32 cellular contexts compared by ENCODE assay signal in the genomic region with DNA sequence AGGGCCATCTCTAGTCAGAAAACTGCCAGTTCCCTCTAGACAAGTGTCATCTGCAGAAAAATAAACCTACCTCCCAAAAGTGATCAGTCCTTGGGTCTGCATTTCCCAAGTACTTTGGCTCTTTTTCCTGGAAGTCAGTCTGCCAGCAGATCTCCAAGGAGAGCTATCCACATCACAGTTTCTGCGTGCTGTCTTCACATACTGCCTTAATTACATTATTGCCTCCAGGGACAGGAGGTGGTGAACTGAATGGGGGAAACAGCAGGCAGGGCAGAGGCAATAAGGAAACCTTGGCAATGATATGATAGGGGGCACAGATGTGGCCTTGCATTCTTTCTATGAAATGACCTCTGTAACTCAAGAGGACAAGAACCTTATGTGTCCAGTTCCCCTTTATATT.
"Had no signal": no experiment of that assay in that cellular context is flagged by ENCODE, and none has a peak within 500 bp of the region (broad histone marks: within the 10 kb centered on the region; RNA-seq: fewer than 3 reads in every experiment).

No MANE protein-coding gene starts in this region.

- H3K27me3 ChIP-seq: SJSA1 had no signal

- DNase-seq: activated CD4-positive, alpha-beta T cell treated with anti-CD3 and anti-CD28 coated beads, Interleukin-2, amount 10 ng/mL, durations not matched to agents 24 days and 14 days; activated CD4-positive, alpha-beta T cell treated with anti-CD3 and anti-CD28 coated beads, Interleukin-2, amount 50 U/mL, for 4 hours; activated CD8-positive, alpha-beta T cell treated with anti-CD3 and anti-CD28 coated beads for 36 hours; activated gamma-delta T cell treated with Interleukin-2 at 50 U/mL for 16 hours; activated naive CD4-positive, alpha-beta T cell treated with anti-CD3 and anti-CD28 coated beads for 36 hours; activated T-cell treated with anti-CD3 and anti-CD28 coated beads for 4 hours; activated T-cell treated with anti-CD3 and anti-CD28 coated beads, Interleukin-2, amount 50 U/mL, for 4 hours; anterior cingulate cortex; caudate nucleus; cerebellar nuclear complex; Karpas-422; KBM-7; NCI-H1105; NCI-H1417 treated with DMSO at 0.1 percent for 48 hours; NCI-H187 treated with DMSO at 0.1 percent for 48 hours; NCI-H2081; NCI-H2171 treated with DMSO at 0.1 percent for 48 hours; NCI-H226; NCI-H446 treated with DMSO at 0.1 percent for 48 hours; NCI-H524; RPMI8226; SHP77 treated with DMSO at 0.1 percent for 48 hours; T-helper 1 cell; T-helper 2 cell; T-helper 9 cell; WERI-Rb-1 had no signal

- H3K36me3 ChIP-seq: SJSA1, WERI-Rb-1 had no signal

- H3K9me3 ChIP-seq: SJSA1 had no signal

- H3K27ac ChIP-seq: SJSA1, WERI-Rb-1 had no signal

- H3K9me3 Mint-ChIP-seq: activated CD4-positive, alpha-beta T cell treated with anti-CD3 and anti-CD28 coated beads, Interleukin-2, amount 10 ng/mL, durations not matched to agents 24 days and 14 days; activated CD8-positive, alpha-beta T cell treated with anti-CD3 and anti-CD28 coated beads for 36 hours; activated naive CD4-positive, alpha-beta T cell treated with anti-CD3 and anti-CD28 coated beads for 36 hours; activated naive CD4-positive, alpha-beta T cell treated with anti-CD3 and anti-CD28 coated beads, Interleukin-2, amount 50 U/mL, for 72 hours; activated T-cell treated with anti-CD3 and anti-CD28 coated beads, Interleukin-2, amount 50 U/mL, for 4 hours; activated T-helper 1 cell treated with anti-CD3 and anti-CD28 coated beads, Interleukin-12 subunit alpha, Interleukin-12 subunit beta, Interleukin-2, Interleukin-4 antibody, amounts not matched to agents 30 ng/mL and 10 ng/mL and 1 ng/mL, durations not matched to agents 14 hours and 24 hours and 36 hours had no signal

- H3K27me3 Mint-ChIP-seq: activated CD4-positive, alpha-beta T cell treated with anti-CD3 and anti-CD28 coated beads, Interleukin-2, amount 10 ng/mL, durations not matched to agents 24 days and 14 days had no signal

- H3K4me3 Mint-ChIP-seq: activated CD4-positive, alpha-beta T cell treated with anti-CD3 and anti-CD28 coated beads, Interleukin-2, amount 10 ng/mL, durations not matched to agents 24 days and 14 days; activated CD8-positive, alpha-beta T cell treated with anti-CD3 and anti-CD28 coated beads for 36 hours; activated naive CD4-positive, alpha-beta T cell treated with anti-CD3 and anti-CD28 coated beads for 36 hours; activated T-cell treated with anti-CD3 and anti-CD28 coated beads, Interleukin-2, amount 50 U/mL, for 4 hours; activated T-helper 1 cell treated with anti-CD3 and anti-CD28 coated beads, Interleukin-12 subunit alpha, Interleukin-12 subunit beta, Interleukin-2, Interleukin-4 antibody, amounts not matched to agents 30 ng/mL and 10 ng/mL and 1 ng/mL, durations not matched to agents 14 hours and 24 hours and 36 hours; brain had no signal

- H3K27ac Mint-ChIP-seq: activated CD4-positive, alpha-beta T cell treated with anti-CD3 and anti-CD28 coated beads, Interleukin-2, amount 10 ng/mL, durations not matched to agents 24 days and 14 days; activated CD8-positive, alpha-beta T cell treated with anti-CD3 and anti-CD28 coated beads for 36 hours; activated naive CD4-positive, alpha-beta T cell treated with anti-CD3 and anti-CD28 coated beads for 36 hours; activated naive CD4-positive, alpha-beta T cell treated with anti-CD3 and anti-CD28 coated beads, Interleukin-2, amount 50 U/mL, for 72 hours; activated T-helper 1 cell treated with anti-CD3 and anti-CD28 coated beads, Interleukin-12 subunit alpha, Interleukin-12 subunit beta, Interleukin-2, Interleukin-4 antibody, amounts not matched to agents 30 ng/mL and 10 ng/mL and 1 ng/mL, durations not matched to agents 14 hours and 24 hours and 36 hours; brain had no signal

- ATAC-seq: activated CD8-positive, alpha-beta T cell treated with anti-CD3 and anti-CD28 coated beads for 36 hours; activated naive CD4-positive, alpha-beta T cell treated with anti-CD3 and anti-CD28 coated beads, Interleukin-2, amount 50 U/mL, for 72 hours; activated T-cell treated with anti-CD3 and anti-CD28 coated beads, Interleukin-2, amount 50 U/mL, for 4 hours; Panc1; SK-N-SH treated with all-trans-retinoic acid at 6 μM for 48 hours had no signal

- H3K4me3 ChIP-seq: SJSA1 had no signal

- H3K4me1 Mint-ChIP-seq: activated CD4-positive, alpha-beta T cell treated with anti-CD3 and anti-CD28 coated beads, Interleukin-2, amount 10 ng/mL, durations not matched to agents 24 days and 14 days; brain had no signal

- H3K36me3 Mint-ChIP-seq: activated naive CD4-positive, alpha-beta T cell treated with anti-CD3 and anti-CD28 coated beads, Interleukin-2, amount 50 U/mL, for 72 hours; brain had no signal
